Comparison of ENCODE assay signal across 16 cellular contexts in genomic region chr1:221118176-221118937, GRCh38.
DNase-seq lines count a peak whose midpoint lies in the region; ATAC-seq, FAIRE-seq and TF ChIP-seq lines count a peak whose summit lies in the region.
"Had no signal": no experiment of that assay in that cellular context is flagged by ENCODE, and none has a peak within 500 bp of the region (broad histone marks: within the 10 kb centered on the region; RNA-seq: fewer than 3 reads in every experiment).

No MANE protein-coding gene starts in this region.

- peaks cover 5% of the 10 kb centered on the region for H3F3A ChIP-seq in smooth muscle cell (ENCODE audit: low read depth)

- WGBS in right cardiac atrium = 30% methylated on average over 3 of the region's 3 CpGs
- WGBS in smooth muscle cell (ENCODE audit: low lambda C conversion rate) = 70% methylated on average over 3 of the region's 3 CpGs

- H3K27ac ChIP-seq in right cardiac atrium (ENCODE audit: low read length) (peak overlapping the region; percentile 83), smooth muscle cell (ENCODE audit: low read depth) (peak overlapping the region; percentile 60)
- H3K27ac ChIP-seq: vagina had no signal

- no peak overlapping the region for H2AFZ ChIP-seq in smooth muscle cell (ENCODE audit: low read depth)

- H3K4me3 ChIP-seq in right cardiac atrium (ENCODE audit: low read length) = no peak overlapping the region
- no peak overlapping the region for H3K4me3 ChIP-seq in smooth muscle cell
- H3K4me3 ChIP-seq: sigmoid colon, vagina had no signal

- intact Hi-C loops in right cardiac atrium (cut with DNase I) = no loop called here

- DNase-seq in D721Med (ENCODE audit: insufficient read length, low spot score) (no peak), right cardiac atrium (no peak), smooth muscle cell (lab: John Stamatoyannopoulos, UW; ENCODE audit: unreplicated experiment) (no peak), HEK293T (ENCODE audit: extremely low spot score) (no peak), AG20443 (ENCODE audit: low spot score) (no peak)
- DNase-seq: activated CD4-positive, alpha-beta T cell treated with anti-CD3 and anti-CD28 coated beads, Interleukin-2, amount 50 U/mL, for 1 hour; activated naive CD4-positive, alpha-beta T cell; DMS 273 treated with DMSO at 0.1 percent for 48 hours; NCI-H1694; sigmoid colon; T-helper 1 cell had no signal

- ATAC-seq in SK-N-SH treated with all-trans-retinoic acid at 6 μM for 48 hours (peak; percentile 31), right cardiac atrium (peak; percentile 67 to 70), GM18519 (IDR thresholded peaks at IDR 0.05; ENCODE audit: low FRiP score, unreplicated experiment) (no peak)

- peak overlapping the region; percentile 47 for H3K4me2 ChIP-seq in smooth muscle cell

- no peaks in the 10 kb centered on the region for H4K20me1 ChIP-seq in smooth muscle cell (ENCODE audit: low read depth)

- no peaks in the 10 kb centered on the region for H3K36me3 ChIP-seq in smooth muscle cell (ENCODE audit: low read depth)
- H3K36me3 ChIP-seq: BE2C, sigmoid colon, vagina had no signal

- H3K9ac ChIP-seq in smooth muscle cell (ENCODE audit: low read depth) = no peak overlapping the region

- no peaks in the 10 kb centered on the region for H3K79me2 ChIP-seq in smooth muscle cell (ENCODE audit: low read depth)

- H3K4me1 ChIP-seq in right cardiac atrium (ENCODE audit: control insufficient read depth, insufficient read depth, low read length) = peaks cover 4% of the 10 kb centered on the region
- no peaks in the 10 kb centered on the region for H3K4me1 ChIP-seq in smooth muscle cell (ENCODE audit: low read depth)
- H3K4me1 ChIP-seq: vagina had no signal

- peak; percentile 41 for FAIRE-seq in D721Med (lab: Jason Lieb, UNC)
- FAIRE-seq: GM12892 had no signal

- no peaks in the 10 kb centered on the region for H3K27me3 ChIP-seq in right cardiac atrium (ENCODE audit: control insufficient read depth, insufficient read depth)
- no peaks in the 10 kb centered on the region for H3K27me3 ChIP-seq in smooth muscle cell (ENCODE audit: low read depth)
- H3K27me3 ChIP-seq: BE2C, sigmoid colon, vagina had no signal

- CTCF ChIA-PET in HEK293T (lab: Yijun Ruan, JAX) = no interaction called here

- H3K9me3 ChIP-seq in right cardiac atrium (ENCODE audit: control insufficient read depth, low read length) (no peaks in the 10 kb centered on the region), smooth muscle cell (replicated peaks; ENCODE audit: low read depth) (no peaks in the 10 kb centered on the region)
- H3K9me3 ChIP-seq: BE2C, sigmoid colon, vagina had no signal

- POLR2A ChIA-PET in HEK293T (lab: Yijun Ruan, JAX) = interaction anchor here (0.6 kb wide), 1 partner anchor 53 kb away, joined by 3 read pairs; no protein-coding TSS in a partner anchor

- TF ChIP-seq CTCF in D721Med (IDR thresholded peaks at IDR 0.05; ENCODE audit: insufficient read depth, missing control alignments) (no peak), smooth muscle cell (IDR thresholded peaks at IDR 0.05; ENCODE audit: borderline replicate concordance, insufficient read depth, poor library complexity, severe bottlenecking) (no peak)

TF ChIP-seq in SK-N-SH treated with all-trans-retinoic acid at 6 μM for 48 hours, 23 proteins besides CTCF, POLR2A, EP300 and RAD21:
- no peak for TF ChIP-seq PPARA (CRISPR knock-in tag; IDR thresholded peaks at IDR 0.05; ENCODE audit: borderline replicate concordance)
- peak; percentile 64; the same call in 1 of the 2 replicates for TF ChIP-seq ZC3H10 (CRISPR knock-in tag; IDR thresholded peaks at IDR 0.05)
- TF ChIP-seq TOX (CRISPR knock-in tag; IDR thresholded peaks at IDR 0.05; ENCODE audit: borderline replicate concordance) = peak; percentile 79; the same call in 1 of the 2 replicates
- TF ChIP-seq TCF4 (CRISPR knock-in tag; IDR thresholded peaks at IDR 0.05; ENCODE audit: borderline replicate concordance) = no peak

TF ChIP-seq in HEK293T, 16 proteins besides CTCF, POLR2A, EP300 and RAD21:
- no peak for TF ChIP-seq HDGF (IDR thresholded peaks at IDR 0.05; ENCODE audit: borderline replicate concordance)
- TF ChIP-seq ARNT (IDR thresholded peaks at IDR 0.05) = no peak
